ENCODE assay signal across 8 cellular contexts in the genomic region with DNA sequence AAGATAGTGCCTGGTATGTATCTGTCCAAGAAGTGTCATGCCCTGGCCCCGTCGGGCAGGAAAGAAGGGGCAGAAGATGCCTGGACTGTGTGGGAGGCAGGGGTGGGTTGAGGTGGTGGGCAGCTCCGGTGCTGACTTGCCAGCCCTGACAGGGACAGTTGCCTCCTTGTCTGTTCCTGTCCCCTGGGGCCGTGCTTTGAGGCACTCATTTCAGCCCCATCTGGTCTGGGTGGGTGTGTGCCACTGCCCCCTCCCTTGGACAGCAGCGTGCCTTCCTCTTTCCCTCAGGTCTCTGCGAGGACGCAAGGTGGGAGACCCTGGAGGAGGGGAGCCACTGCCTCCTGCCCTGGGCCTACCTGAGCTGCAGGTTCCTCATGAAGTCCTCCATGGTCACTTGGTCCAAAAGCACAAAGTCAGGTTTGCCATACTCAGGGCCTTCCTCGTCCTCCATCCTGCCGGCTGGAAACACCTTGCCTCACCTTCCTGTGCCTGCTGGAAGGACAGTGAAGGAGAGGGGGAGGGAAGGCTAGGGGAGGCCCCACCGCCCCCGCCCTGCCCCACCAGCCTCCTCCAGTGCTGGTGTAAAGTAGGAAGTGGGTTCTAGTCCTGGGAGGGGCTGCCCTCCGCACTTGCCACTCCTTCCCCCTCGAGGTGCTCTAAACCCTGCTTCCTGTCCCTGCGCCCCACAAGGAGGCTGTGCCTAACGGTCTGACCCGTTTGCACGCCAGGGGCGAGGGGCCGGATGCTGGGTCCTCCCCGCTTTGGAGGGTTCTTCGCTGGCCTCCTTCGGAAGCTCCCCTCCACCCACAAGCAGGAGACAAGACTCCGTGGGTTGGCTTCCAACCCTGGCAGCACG. TPM values are rescaled to one million over a fixed set of nuclear protein-coding genes. Genes with fewer than 3 reads are reported as not detected.
DNase-seq lines count a peak whose midpoint lies in the region; ATAC-seq and TF ChIP-seq lines count a peak whose summit lies in the region.

A gene (minus strand): TSS at position 505 of the 856 bp plus-strand sequence. CDS start 54 bp downstream, at position 451.

- H3K9ac ChIP-seq in SK-N-MC (ENCODE audit: insufficient read length) (no peak within 1 kb of the TSS), mucosa of stomach (ENCODE audit: low read length) (peak within 1 kb of the TSS; percentile 11)

- H3K27ac Mint-ChIP-seq in stimulated activated naive CD8-positive, alpha-beta T cell treated with anti-CD3 and anti-CD28 coated beads, Interleukin-15, amount 100 ng/mL, for 72 hours, result peak within 1 kb of the TSS; percentile 100

- ATAC-seq in GM18505 (IDR thresholded peaks at IDR 0.05; ENCODE audit: unreplicated experiment), result peak; percentile 54
- ATAC-seq in HG02870 (IDR thresholded peaks at IDR 0.05; ENCODE audit: unreplicated experiment), result peak; percentile 54
- ATAC-seq in stimulated activated naive CD8-positive, alpha-beta T cell treated with anti-CD3 and anti-CD28 coated beads, Interleukin-15, amount 100 ng/mL, for 72 hours, result peak; percentile 75

- no peaks in the 10 kb centered on the region for H3K27me3 Mint-ChIP-seq in stimulated activated naive CD8-positive, alpha-beta T cell treated with anti-CD3 and anti-CD28 coated beads, Interleukin-15, amount 100 ng/mL, for 72 hours

- peak within 1 kb of the TSS; percentile 96 to 100 for H3K4me3 Mint-ChIP-seq in stimulated activated naive CD8-positive, alpha-beta T cell treated with anti-CD3 and anti-CD28 coated beads, Interleukin-15, amount 100 ng/mL, for 72 hours

- peaks cover 10% of the 10 kb centered on the region for H3K4me1 ChIP-seq in mucosa of stomach (ENCODE audit: control insufficient read depth, insufficient read depth, low read length)

- peak; percentile 78 for TF ChIP-seq POLR2A in GM18505 (IDR thresholded peaks at IDR 0.05; ENCODE audit: borderline replicate concordance, extremely low read depth, insufficient read depth, insufficient read length)

- H3K4me3 ChIP-seq in SK-N-MC (no peak within 1 kb of the TSS), mucosa of stomach (ENCODE audit: low read length) (no peak within 1 kb of the TSS)

- H3K4me1 Mint-ChIP-seq in stimulated activated naive CD8-positive, alpha-beta T cell treated with anti-CD3 and anti-CD28 coated beads, Interleukin-15, amount 100 ng/mL, for 72 hours, result peaks cover 94% of the 10 kb centered on the region

- H3K9me3 ChIP-seq in SK-N-MC (ENCODE audit: low read depth, low read length) (no peaks in the 10 kb centered on the region), mucosa of stomach (ENCODE audit: control insufficient read depth, low read length) (no peaks in the 10 kb centered on the region)

- DNase-seq in SK-N-MC (ENCODE audit: low read depth, low spot score) (no peak), SK-N-DZ (ENCODE audit: low spot score) (no peak), ureter (ENCODE audit: low spot score) (no peak)
- peak; percentile 26 to 74 (median 48) for DNase-seq in activated naive CD4-positive, alpha-beta T cell (lab: John Stamatoyannopoulos, UW)
- peak; percentile 94 to 98 for DNase-seq in stimulated activated naive CD8-positive, alpha-beta T cell treated with anti-CD3 and anti-CD28 coated beads, Interleukin-15, amount 100 ng/mL, for 72 hours

- H3K36me3 ChIP-seq in SK-N-MC (ENCODE audit: insufficient read depth, low read length) (peaks cover 27% of the 10 kb centered on the region), mucosa of stomach (ENCODE audit: control insufficient read depth, insufficient read depth, low read length) (peaks cover 9% of the 10 kb centered on the region)

- H3K27me3 ChIP-seq in mucosa of stomach (ENCODE audit: control insufficient read depth, insufficient read depth, low read length), result no peaks in the 10 kb centered on the region

- no peaks in the 10 kb centered on the region for H3K9me3 Mint-ChIP-seq in stimulated activated naive CD8-positive, alpha-beta T cell treated with anti-CD3 and anti-CD28 coated beads, Interleukin-15, amount 100 ng/mL, for 72 hours

- H3K27ac ChIP-seq in SK-N-MC, result peak within 1 kb of the TSS; percentile 85; the same call in 1 of the 2 replicates

RNA-seq across cellular contexts. Expression of the gene that starts here (rescaled TPM):
- polyA plus RNA-seq in SK-N-DZ (2014; cell fraction: cytosol; rRNA removed), result 0.09 TPM in 1 of 2 replicates, not detected in the other
- 0.14 and 0.22 TPM in 2 replicates for polyA plus RNA-seq in SK-N-DZ (2014; cell fraction: nucleus; rRNA removed)
- 6.0 TPM for total RNA-seq in ureter

Comparison
In these comparisons a context has a peak if more than half of its experiments do, and no peak if none do; other contexts are left out.
1. DNase-seq: peak in activated naive CD4-positive, alpha-beta T cell (4 of 4) and stimulated activated naive CD8-positive, alpha-beta T cell treated with anti-CD3 and anti-CD28 coated beads, Interleukin-15, amount 100 ng/mL, for 72 hours (2 of 2); none in SK-N-MC (single experiment), SK-N-DZ (single experiment) and ureter (single experiment).
2. Peak in every context shown above with its lines, with median percentiles within 50 percentile points of each other: ATAC-seq.